15 cellular contexts compared by ENCODE assay signal in genomic region chr13:20873348-20873747, GRCh38. TPM values are rescaled to one million over a fixed set of nuclear protein-coding genes. Genes with fewer than 3 reads are reported as not detected.
DNase-seq lines count a peak whose midpoint lies in the region; FAIRE-seq and TF ChIP-seq lines count a peak whose summit lies in the region.
"Had no signal": no experiment of that assay in that cellular context is flagged by ENCODE, and none has a peak within 500 bp of the region (broad histone marks: within the 10 kb centered on the region; RNA-seq: fewer than 3 reads in every experiment).

No MANE protein-coding gene starts in this region.

- 67% methylated on average over 3 of the region's 3 CpGs for WGBS in prostate gland

- H3K36me3 Mint-ChIP-seq in brain = peaks cover 28% of the 10 kb centered on the region

- peak overlapping the region in 2 of 5 experiments; percentile 10 to 30 for H3K4me3 Mint-ChIP-seq in brain
- H3K4me3 Mint-ChIP-seq: activated naive CD8-positive, alpha-beta T cell treated with anti-CD3 and anti-CD28 coated beads, Interleukin-2, amount 10 ng/mL, durations not matched to agents 7 days and 5 days; stimulated activated naive B cell treated with anti-CD40 and anti-IgM and Interleukin-4, amounts not matched to agents 10 μg/mL and 1 μg/mL and 100 μg/mL, for 72 hours had no signal

- TF ChIP-seq POLR2A in prostate gland (IDR thresholded peaks at IDR 0.05) = no peak

- H3K4me3 ChIP-seq in HUES48 (ENCODE audit: low read depth, low read length) (no peak overlapping the region), keratinocyte (ENCODE audit: control insufficient read depth in 2 of 3, extremely low read depth in 1 of 3, insufficient read depth in 2 of 3, low read depth in 1 of 3, low read length in 3 of 3) (peak overlapping the region in 1 of 3 experiments; percentile 2), prostate gland (no peak overlapping the region)

- H3K9me3 ChIP-seq in HUES48 (ENCODE audit: control insufficient read depth, insufficient read depth, low read length) (no peaks in the 10 kb centered on the region), keratinocyte (ENCODE audit: control insufficient read depth, low read depth, low read length) (no peaks in the 10 kb centered on the region), prostate gland (no peaks in the 10 kb centered on the region)

- H3K27ac ChIP-seq in HUES48 (ENCODE audit: low read depth, low read length) = peak overlapping the region; percentile 58
- no peak overlapping the region for H3K27ac ChIP-seq in keratinocyte (ENCODE audit: control insufficient read depth, insufficient read depth, low read length)
- no peak overlapping the region for H3K27ac ChIP-seq in prostate gland
- H3K27ac ChIP-seq: C4-2B had no signal

- H3K79me2 ChIP-seq in keratinocyte (ENCODE audit: control insufficient read depth, insufficient read depth, low read length) = peaks cover 87% of the 10 kb centered on the region

- DNase-seq in COLO829 (ENCODE audit: low spot score) = peak; percentile 93
- peak; percentile 5 for DNase-seq in keratinocyte (ENCODE audit: low read depth, low spot score)
- no peak for DNase-seq in iPS-NIHi7 (ENCODE audit: extremely low spot score)
- DNase-seq in NCI-H1417 treated with DMSO at 0.1 percent for 48 hours (lab: John Stamatoyannopoulos, UW) = no peak
- no peak for DNase-seq in ureter (ENCODE audit: low spot score)
- DNase-seq in prostate gland (ENCODE audit: low spot score) = no peak
- DNase-seq: activated naive CD8-positive, alpha-beta T cell treated with anti-CD3 and anti-CD28 coated beads, Interleukin-2, amount 10 ng/mL, durations not matched to agents 7 days and 5 days; effector CD8-positive, alpha-beta T cell; posterior cingulate gyrus; SHP77 treated with DMSO at 0.1 percent for 48 hours; stimulated activated CD4-positive, alpha-beta T cell treated with anti-CD3 and anti-CD28 coated beads, Interleukin-1b, Interleukin-23, amount 100 ng/mL, for 48 hours; stimulated activated naive B cell treated with anti-CD40 and anti-IgM and Interleukin-4, amounts not matched to agents 10 μg/mL and 1 μg/mL and 100 μg/mL, for 72 hours had no signal

- peak overlapping the region; percentile 46 for H3K4me2 ChIP-seq in keratinocyte (ENCODE audit: control insufficient read depth, extremely low read depth, insufficient read depth, low read depth, low read length)

- H3K36me3 ChIP-seq in HUES48 (ENCODE audit: control insufficient read depth, insufficient read depth, low read length) (no peaks in the 10 kb centered on the region), keratinocyte (ENCODE audit: control insufficient read depth in 2 of 2, extremely low read depth in 1 of 2, insufficient read depth in 2 of 2, low read length in 2 of 2) (no peaks in the 10 kb centered on the region), prostate gland (no peaks in the 10 kb centered on the region)

- H3K9me3 Mint-ChIP-seq in brain = peaks cover 0 to 6% (median 0%) of the 10 kb centered on the region in 5 experiments

- H4K20me1 ChIP-seq in keratinocyte (ENCODE audit: control insufficient read depth, extremely low read depth, insufficient read depth, low read length) = peaks cover 12% of the 10 kb centered on the region

- H3K4me1 ChIP-seq in HUES48 (ENCODE audit: control insufficient read depth, insufficient read depth, low read length) (peaks cover 19% of the 10 kb centered on the region), keratinocyte (ENCODE audit: control insufficient read depth, extremely low read depth, insufficient read depth, low read length) (peaks cover 24% of the 10 kb centered on the region), prostate gland (replicated peaks) (no peaks in the 10 kb centered on the region)

- FAIRE-seq in keratinocyte (lab: Jason Lieb, UNC) = peak; percentile 49

- H3K27me3 ChIP-seq in HUES48 (ENCODE audit: control insufficient read depth, insufficient read depth, low read length) = no peaks in the 10 kb centered on the region
- H3K27me3 ChIP-seq in keratinocyte (ENCODE audit: control insufficient read depth, extremely low read depth, insufficient read depth, low read length) = no peaks in the 10 kb centered on the region
- H3K27me3 ChIP-seq in prostate gland (replicated peaks; ENCODE audit: insufficient read depth) = no peaks in the 10 kb centered on the region

- dilution Hi-C loops in keratinocyte (cut with MboI; ENCODE audit: extremely low pct_ligation_motif_present, low sequenced_read_pairs) = no loop called here

- no peak overlapping the region for H2AFZ ChIP-seq in keratinocyte (ENCODE audit: control insufficient read depth, low read length)

- no peaks in the 10 kb centered on the region for H3K27me3 Mint-ChIP-seq in brain
- H3K27me3 Mint-ChIP-seq: activated naive CD8-positive, alpha-beta T cell treated with anti-CD3 and anti-CD28 coated beads, Interleukin-2, amount 10 ng/mL, durations not matched to agents 7 days and 5 days; stimulated activated naive B cell treated with anti-CD40 and anti-IgM and Interleukin-4, amounts not matched to agents 10 μg/mL and 1 μg/mL and 100 μg/mL, for 72 hours had no signal

- peak overlapping the region in 3 of 5 experiments; percentile 29 to 91 (median 68) for H3K27ac Mint-ChIP-seq in brain
- H3K27ac Mint-ChIP-seq: activated naive CD8-positive, alpha-beta T cell treated with anti-CD3 and anti-CD28 coated beads, Interleukin-2, amount 10 ng/mL, durations not matched to agents 7 days and 5 days; stimulated activated naive B cell treated with anti-CD40 and anti-IgM and Interleukin-4, amounts not matched to agents 10 μg/mL and 1 μg/mL and 100 μg/mL, for 72 hours had no signal

- H3K9me1 ChIP-seq in keratinocyte (ENCODE audit: control insufficient read depth, extremely low read depth, insufficient read depth, low read length) = peaks cover 3% of the 10 kb centered on the region

- no peak for TF ChIP-seq CTCF in brain (conservative IDR thresholded peaks at IDR 0.05)
- TF ChIP-seq CTCF in keratinocyte (optimal IDR thresholded peaks at IDR 0.05 in 1 of 3, IDR thresholded peaks at IDR 0.05 in 1 of 3, conservative IDR thresholded peaks at IDR 0.05 in 1 of 3; ENCODE audit: extremely low read depth in 1 of 3, insufficient read depth in 2 of 3, low read length in 3 of 3) = no peak
- TF ChIP-seq CTCF in prostate gland (IDR thresholded peaks at IDR 0.05) = no peak

- H3K9ac ChIP-seq in HUES48 (ENCODE audit: low read depth, low read length) (no peak overlapping the region), keratinocyte (ENCODE audit: control insufficient read depth, extremely low read depth, insufficient read depth, low read length) (no peak overlapping the region)

- intact Hi-C loops in prostate gland (cut with DNase I) = no loop called here

- peaks cover 16% of the 10 kb centered on the region for H3K4me1 Mint-ChIP-seq in brain

RNA-seq across cellular contexts. Expression of gene XPO4, which starts 29.2 kb away (rescaled TPM):
- 1.7 TPM for polyA plus RNA-seq in brain (ENCODE audit: insufficient read depth, low read depth, low replicate concordance)
- polyA plus RNA-seq in keratinocyte = 10.8 to 16.5 TPM (median 11.0 TPM) in 3 replicates
- 3.8 TPM for polyA plus RNA-seq in keratinocyte (2011; ENCODE audit: low read depth)
- 5.8 and 11.9 TPM in 2 replicates for polyA plus RNA-seq in keratinocyte (2011; cell fraction: cytosol; rRNA removed)
- 13.2 and 16.6 TPM in 2 replicates for polyA plus RNA-seq in keratinocyte (2011; cell fraction: nucleus; rRNA removed)
- polyA plus RNA-seq in keratinocyte (2012; ENCODE audit: low replicate concordance) = 4.1 and 8.7 TPM in 2 replicates
- polyA minus RNA-seq in keratinocyte = 6.8 to 40.0 TPM (median 20.1 TPM) in 3 replicates
- polyA minus RNA-seq in keratinocyte (2011; cell fraction: cytosol; rRNA and poly(A)+ RNA removed) = 17.8 TPM
- polyA minus RNA-seq in keratinocyte (2011; cell fraction: nucleus; rRNA and poly(A)+ RNA removed) = 18.1 and 37.5 TPM in 2 replicates
- 25.6 TPM for total RNA-seq in ureter
- total RNA-seq in prostate gland = 10 to 100 TPM; 13.3 to 21.0 TPM

Comparison
In these comparisons a context has a peak if more than half of its experiments do, and no peak if none do; other contexts are left out.
1. DNase-seq: peak in COLO829 (single experiment) and keratinocyte (single experiment); none in iPS-NIHi7 (single experiment), NCI-H1417 treated with DMSO at 0.1 percent for 48 hours (single experiment), ureter (single experiment) and prostate gland (single experiment).